Comparison of ENCODE assay signal across 1 cellular context in genomic region chr3:71573181-71573580, GRCh38.
TF ChIP-seq lines count a peak whose summit lies in the region.

No MANE protein-coding gene starts in this region.

TF ChIP-seq in SK-N-SH, 30 proteins besides CTCF, POLR2A, EP300 and RAD21 (continued from another document):
- TF ChIP-seq, protein P1, sequence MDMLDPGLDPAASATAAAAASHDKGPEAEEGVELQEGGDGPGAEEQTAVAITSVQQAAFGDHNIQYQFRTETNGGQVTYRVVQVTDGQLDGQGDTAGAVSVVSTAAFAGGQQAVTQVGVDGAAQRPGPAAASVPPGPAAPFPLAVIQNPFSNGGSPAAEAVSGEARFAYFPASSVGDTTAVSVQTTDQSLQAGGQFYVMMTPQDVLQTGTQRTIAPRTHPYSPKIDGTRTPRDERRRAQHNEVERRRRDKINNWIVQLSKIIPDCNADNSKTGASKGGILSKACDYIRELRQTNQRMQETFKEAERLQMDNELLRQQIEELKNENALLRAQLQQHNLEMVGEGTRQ (IDR thresholded peaks at IDR 0.05; ENCODE audit: borderline replicate concordance, low read depth, low read length) = no peak
- TF ChIP-seq MXI1 (IDR thresholded peaks at IDR 0.05; ENCODE audit: low read depth, low read length) (no peak), FOXM1 (IDR thresholded peaks at IDR 0.05; ENCODE audit: low read depth) (no peak)
